18 cellular contexts compared by ENCODE assay signal in genomic region chr18:32110005-32110404, GRCh38. TPM values are rescaled to one million over a fixed set of nuclear protein-coding genes. Genes with fewer than 3 reads are reported as not detected.
DNase-seq lines count a peak whose midpoint lies in the region; ATAC-seq, FAIRE-seq and TF ChIP-seq lines count a peak whose summit lies in the region.
"Had no signal": no experiment of that assay in that cellular context is flagged by ENCODE, and none has a peak within 500 bp of the region (broad histone marks: within the 10 kb centered on the region; RNA-seq: fewer than 3 reads in every experiment).

No MANE protein-coding gene starts in this region.

- peaks cover 37% of the 10 kb centered on the region for H3K4me1 Mint-ChIP-seq in activated CD4-positive, alpha-beta T cell treated with anti-CD3 and anti-CD28 coated beads, Interleukin-2, amount 10 ng/mL, durations not matched to agents 24 days and 14 days
- peaks cover 29% of the 10 kb centered on the region for H3K4me1 Mint-ChIP-seq in central memory CD8-positive, alpha-beta T cell

- peaks cover 24% of the 10 kb centered on the region for H3K4me1 ChIP-seq in HepG2 (ENCODE audit: insufficient read depth, low read length)
- H3K4me1 ChIP-seq in right lobe of liver, result peaks cover 0 to 21% (median 5%) of the 10 kb centered on the region in 4 donors
- no peaks in the 10 kb centered on the region for H3K4me1 ChIP-seq in PC-3 (ENCODE audit: insufficient read depth, low read length)

- H3K27me3 Mint-ChIP-seq in activated CD4-positive, alpha-beta T cell treated with anti-CD3 and anti-CD28 coated beads, Interleukin-2, amount 10 ng/mL, durations not matched to agents 24 days and 14 days, result no peaks in the 10 kb centered on the region
- H3K27me3 Mint-ChIP-seq in central memory CD8-positive, alpha-beta T cell, result no peaks in the 10 kb centered on the region

- ATAC-seq in HepG2 (no peak), right lobe of liver (no peak), HG02678 (IDR thresholded peaks at IDR 0.05; ENCODE audit: unreplicated experiment) (no peak), PC-3 (no peak)
- ATAC-seq in central memory CD8-positive, alpha-beta T cell (replicated peaks; ENCODE audit: extremely low read depth, poor library complexity, severe bottlenecking), result no peak
- ATAC-seq: A549; CD8-positive, alpha-beta T cell; HCT116 had no signal

- H3K4me3 ChIP-seq in HepG2 (replicated peaks in 1 of 3; ENCODE audit: insufficient read depth in 1 of 3, low read depth in 2 of 3, low read length in 3 of 3) (no peak overlapping the region), right lobe of liver (no peak overlapping the region), PC-3 (ENCODE audit: low read length) (no peak overlapping the region)
- H3K4me3 ChIP-seq: A549, BLaER1 had no signal

- H3K9me3 ChIP-seq in HepG2 (ENCODE audit: low read length), result no peaks in the 10 kb centered on the region
- H3K9me3 ChIP-seq in right lobe of liver, result no peaks in the 10 kb centered on the region
- no peaks in the 10 kb centered on the region for H3K9me3 ChIP-seq in PC-3 (ENCODE audit: low read length)
- H3K9me3 ChIP-seq: A549, BLaER1 had no signal

- peak; percentile 33 for DNase-seq in activated CD4-positive, alpha-beta T cell treated with anti-CD3 and anti-CD28 coated beads, Interleukin-2, amount 10 ng/mL, durations not matched to agents 24 days and 14 days
- no peak for DNase-seq in activated CD4-positive, alpha-beta T cell treated with anti-CD3 and anti-CD28 coated beads for 4 hours
- DNase-seq in HepG2 (ENCODE audit: low spot score), result no peak
- no peak for DNase-seq in right lobe of liver
- no peak for DNase-seq in central memory CD8-positive, alpha-beta T cell (ENCODE audit: low spot score in 2 of 2)
- DNase-seq in PC-3, result no peak
- DNase-seq: Calu3; CD8-positive, alpha-beta T cell; DMS79 treated with DMSO at 0.1 percent for 48 hours; GF-D8; GOT3; H7 had no signal

- no peak overlapping the region for H3K4me2 ChIP-seq in HepG2 (ENCODE audit: low read depth, low read length)
- no peak overlapping the region for H3K4me2 ChIP-seq in PC-3 (ENCODE audit: low read length)
- H3K4me2 ChIP-seq: A549, BLaER1 had no signal

- POLR2A ChIA-PET in HepG2 (lab: Yijun Ruan, JAX), result no interaction called here
- POLR2A ChIA-PET in PC-3 (lab: Charles Lee; ENCODE audit: unreplicated experiment), result no interaction called here

- no peaks in the 10 kb centered on the region; a peak in 1 of 5 replicates for H3K27me3 ChIP-seq in HepG2 (ENCODE audit: control insufficient read depth in 1 of 2, insufficient read depth in 2 of 2, low read length in 2 of 2)
- no peaks in the 10 kb centered on the region for H3K27me3 ChIP-seq in right lobe of liver
- no peaks in the 10 kb centered on the region for H3K27me3 ChIP-seq in PC-3 (ENCODE audit: low read length)
- H3K27me3 ChIP-seq: BLaER1 had no signal

- in situ Hi-C loops in HepG2 (cut with HindIII; ENCODE audit: extremely low pct_ligation_motif_present, low pct_unique_long_range_greater_than_20kb), result no loop called here

- no peak overlapping the region for H3K4me3 Mint-ChIP-seq in activated CD4-positive, alpha-beta T cell treated with anti-CD3 and anti-CD28 coated beads, Interleukin-2, amount 10 ng/mL, durations not matched to agents 24 days and 14 days
- H3K4me3 Mint-ChIP-seq in central memory CD8-positive, alpha-beta T cell, result no peak overlapping the region
- H3K4me3 Mint-ChIP-seq: CD14-positive monocyte; CD8-positive, alpha-beta T cell had no signal

- no peak overlapping the region for H3K27ac ChIP-seq in HepG2 (ENCODE audit: extremely low read length, insufficient read depth, low read length)
- H3K27ac ChIP-seq in right lobe of liver, result no peak overlapping the region
- H3K27ac ChIP-seq in PC-3 (ENCODE audit: low read length), result no peak overlapping the region
- H3K27ac ChIP-seq: 22Rv1, A549, BLaER1 had no signal

- TF ChIP-seq POLR2A in HepG2 (IDR thresholded peaks at IDR 0.05; ENCODE audit: insufficient read depth in 1 of 2, low read depth in 2 of 2, low read length in 2 of 2) (no peak), right lobe of liver (IDR thresholded peaks at IDR 0.05) (no peak)

- FAIRE-seq in HepG2 (lab: Jason Lieb, UNC), result no peak
- FAIRE-seq: A549 had no signal

- no peak overlapping the region for H3K27ac Mint-ChIP-seq in activated CD4-positive, alpha-beta T cell treated with anti-CD3 and anti-CD28 coated beads, Interleukin-2, amount 10 ng/mL, durations not matched to agents 24 days and 14 days
- peak overlapping the region; percentile 19 for H3K27ac Mint-ChIP-seq in central memory CD8-positive, alpha-beta T cell (ENCODE audit: low read depth)
- H3K27ac Mint-ChIP-seq: CD8-positive, alpha-beta T cell had no signal

- no peaks in the 10 kb centered on the region for H3K9me3 Mint-ChIP-seq in activated CD4-positive, alpha-beta T cell treated with anti-CD3 and anti-CD28 coated beads, Interleukin-2, amount 10 ng/mL, durations not matched to agents 24 days and 14 days
- H3K9me3 Mint-ChIP-seq in central memory CD8-positive, alpha-beta T cell, result no peaks in the 10 kb centered on the region
- H3K9me3 Mint-ChIP-seq: CD14-positive monocyte; CD8-positive, alpha-beta T cell had no signal

- H4K20me1 ChIP-seq in HepG2 (ENCODE audit: insufficient read depth, low read length) (no peaks in the 10 kb centered on the region), PC-3 (ENCODE audit: low read length) (no peaks in the 10 kb centered on the region)

- H3K36me3 ChIP-seq in HepG2 (replicated peaks in 1 of 2; ENCODE audit: control insufficient read depth in 1 of 2, insufficient read depth in 2 of 2, low read length in 2 of 2) (peaks cover 2 to 15% of the 10 kb centered on the region in 2 experiments; a peak in 1 of 5 replicates), right lobe of liver (no peaks in the 10 kb centered on the region), PC-3 (ENCODE audit: low read depth, low read length) (no peaks in the 10 kb centered on the region)

- peaks cover 57% of the 10 kb centered on the region for H3K79me2 ChIP-seq in HepG2 (ENCODE audit: insufficient read depth, low read length)
- peaks cover 29% of the 10 kb centered on the region; the same call in 1 of the 2 replicates for H3K79me2 ChIP-seq in PC-3 (ENCODE audit: low read length)

- CTCF ChIA-PET in HepG2 (lab: Yijun Ruan, JAX; ENCODE audit: low intra/inter-chr PET ratio, low total read pairs), result no interaction called here
- CTCF ChIA-PET in PC-3 (lab: Charles Lee), result no interaction called here

- no peaks in the 10 kb centered on the region for H3K9me2 ChIP-seq in PC-3 (replicated peaks; ENCODE audit: low read length)

- no TSS peak for BruUV-seq in HepG2 (replicated peaks; lab: Mats Ljungman, UMichigan)
- no TSS peak for BruUV-seq in PC-3 (replicated peaks; lab: Mats Ljungman, UMichigan)

- TF ChIP-seq EP300 in HepG2 (IDR thresholded peaks at IDR 0.05; ENCODE audit: low read depth in 2 of 2, low read length in 2 of 2) (no peak), HepG2 (CRISPR knock-in tag; IDR thresholded peaks at IDR 0.05; ENCODE audit: borderline replicate concordance) (no peak)

- intact Hi-C loops in activated CD4-positive, alpha-beta T cell treated with anti-CD3 and anti-CD28 coated beads, Interleukin-2, amount 10 ng/mL, durations not matched to agents 24 days and 14 days (cut with micrococcal nuclease), result no loop called here
- intact Hi-C loops in HepG2 (cut with micrococcal nuclease; ENCODE audit: unreplicated experiment) (loop anchor here (2.0 kb wide), 1 partner anchor 13 kb away; no protein-coding TSS in a partner anchor), right lobe of liver (cut with DNase I) (no loop called here), PC-3 (cut with micrococcal nuclease) (no loop called here)

- H3K9ac ChIP-seq in HepG2 (ENCODE audit: insufficient read depth, low read depth, low read length) (no peak overlapping the region), PC-3 (ENCODE audit: low read length) (no peak overlapping the region)
- H3K9ac ChIP-seq: BLaER1 had no signal

- TF ChIP-seq CTCF in HepG2 (CRISPR knock-in tag; IDR thresholded peaks at IDR 0.05) (no peak), right lobe of liver (IDR thresholded peaks at IDR 0.05) (no peak), PC-3 (conservative IDR thresholded peaks at IDR 0.05; ENCODE audit: low read depth, low read length) (no peak)

- no peak for TF ChIP-seq RAD21 in HepG2 (CRISPR knock-in tag; IDR thresholded peaks at IDR 0.05)

- H2AFZ ChIP-seq in HepG2 (ENCODE audit: low read length) (no peak overlapping the region), PC-3 (ENCODE audit: low read length) (no peak overlapping the region)

- H3F3A ChIP-seq in PC-3 (ENCODE audit: low read length, unreplicated experiment), result no peaks in the 10 kb centered on the region

- peaks cover 34% of the 10 kb centered on the region for H3K36me3 Mint-ChIP-seq in activated CD4-positive, alpha-beta T cell treated with anti-CD3 and anti-CD28 coated beads, Interleukin-2, amount 10 ng/mL, durations not matched to agents 24 days and 14 days (ENCODE audit: low read depth)
- H3K36me3 Mint-ChIP-seq in central memory CD8-positive, alpha-beta T cell (ENCODE audit: insufficient read depth), result peaks cover 42% of the 10 kb centered on the region

- WGBS in HepG2 (ENCODE audit: low lambda C conversion rate), result 98% methylated on average over 3 of the region's 3 CpGs
- WGBS in right lobe of liver (ENCODE audit: insufficient coverage, low coverage, low lambda C conversion rate, missing lambda C conversion rate), result 91% methylated on average over 3 of the region's 3 CpGs

RNA-seq across cellular contexts. Expression of gene RNF138, which starts 18.3 kb away (rescaled TPM):
- total RNA-seq in activated CD4-positive, alpha-beta T cell treated with anti-CD3 and anti-CD28 coated beads, Interleukin-2, amount 10 ng/mL, durations not matched to agents 24 days and 14 days, result 81.0 and 103 TPM in 2 replicates
- total RNA-seq in HepG2 (2016; rRNA removed; fragmentation: Illumina TruSeq; extraction: Trizol), result 33.6 and 44.8 TPM in 2 replicates
- 26.6 and 29.1 TPM in 2 replicates for total RNA-seq in HepG2 (2016; cell fraction: cytosol; rRNA removed; fragmentation: Illumina TruSeq; extraction: Trizol; ENCODE audit: low read depth)
- 38.1 and 50.2 TPM in 2 replicates for total RNA-seq in HepG2 (2016; cell fraction: insoluble cytoplasmic fraction; rRNA removed; fragmentation: Illumina TruSeq; extraction: Trizol)
- total RNA-seq in HepG2 (2016; cell fraction: membrane; rRNA removed; fragmentation: Illumina TruSeq; extraction: Trizol), result 35.2 and 40.9 TPM in 2 replicates
- total RNA-seq in HepG2 (2016; cell fraction: nucleus; rRNA removed; fragmentation: Illumina TruSeq; extraction: Trizol), result 14.5 and 18.4 TPM in 2 replicates
- polyA plus RNA-seq in HepG2 (2011; rRNA removed), result 11.0 and 14.6 TPM in 2 replicates
- 11.9 and 14.5 TPM in 2 replicates for polyA plus RNA-seq in HepG2 (2011; cell fraction: cytosol; rRNA removed)
- polyA plus RNA-seq in HepG2 (2011; cell fraction: nucleus; rRNA removed), result 8.4 and 10.3 TPM in 2 replicates
- 15.0 and 21.5 TPM in 2 replicates for polyA plus RNA-seq in HepG2 (2012)
- 8.5 and 9.4 TPM in 2 replicates for polyA plus RNA-seq in HepG2 (2016; cell fraction: cytosol; fragmentation: Illumina TruSeq; extraction: Trizol; ENCODE audit: low read depth)
- polyA plus RNA-seq in HepG2 (2016; cell fraction: insoluble cytoplasmic fraction; fragmentation: Illumina TruSeq; extraction: Trizol; ENCODE audit: low read depth), result 38.7 and 40.4 TPM in 2 replicates
- 14.3 and 18.4 TPM in 2 replicates for polyA plus RNA-seq in HepG2 (2016; cell fraction: membrane; fragmentation: Illumina TruSeq; extraction: Trizol; ENCODE audit: low read depth)
- polyA plus RNA-seq in HepG2 (2016; cell fraction: nucleus; fragmentation: Illumina TruSeq; extraction: Trizol; ENCODE audit: insufficient read depth, low read depth), result 20.7 and 21.5 TPM in 2 replicates
- 40.1 and 42.9 TPM in 2 replicates for polyA minus RNA-seq in HepG2 (2011; rRNA and poly(A)+ RNA removed; ENCODE audit: low replicate concordance)
- polyA minus RNA-seq in HepG2 (2011; cell fraction: cytosol; rRNA and poly(A)+ RNA removed), result 30.0 and 36.7 TPM in 2 replicates
- 16.7 and 21.9 TPM in 2 replicates for polyA minus RNA-seq in HepG2 (2011; cell fraction: nucleus; rRNA and poly(A)+ RNA removed)
- 10 to 100 TPM in 5 of 6 experiments, 1 to 10 TPM in 1; 9.3 to 17.5 (median 12.7) TPM for total RNA-seq in right lobe of liver
- total RNA-seq in PC-3 (2014; rRNA removed), result 4.9 and 15.3 TPM in 2 replicates
